Comparison of ENCODE assay signal across 1 cellular context in genomic region chr17:82060001-82060380, GRCh38.
TF ChIP-seq lines count a peak whose summit lies in the region.

No MANE protein-coding gene starts in this region.

TF ChIP-seq in SK-N-SH, 30 proteins besides CTCF, POLR2A, EP300 and RAD21:
- TF ChIP-seq REST (IDR thresholded peaks at IDR 0.05; ENCODE audit: low read depth, low read length), result no peak
- peak; percentile 41 for TF ChIP-seq POLR2AphosphoS5 (IDR thresholded peaks at IDR 0.05; ENCODE audit: low read depth, low read length)
- 0 out of 2 replicates have a peak, but pooled peaks have one; percentile 3 for TF ChIP-seq PBX3 (IDR thresholded peaks at IDR 0.05)
- no peak for TF ChIP-seq MEF2A (IDR thresholded peaks at IDR 0.05; ENCODE audit: borderline replicate concordance, low read depth)
